8 cellular contexts compared by ENCODE assay signal in the genomic region with DNA sequence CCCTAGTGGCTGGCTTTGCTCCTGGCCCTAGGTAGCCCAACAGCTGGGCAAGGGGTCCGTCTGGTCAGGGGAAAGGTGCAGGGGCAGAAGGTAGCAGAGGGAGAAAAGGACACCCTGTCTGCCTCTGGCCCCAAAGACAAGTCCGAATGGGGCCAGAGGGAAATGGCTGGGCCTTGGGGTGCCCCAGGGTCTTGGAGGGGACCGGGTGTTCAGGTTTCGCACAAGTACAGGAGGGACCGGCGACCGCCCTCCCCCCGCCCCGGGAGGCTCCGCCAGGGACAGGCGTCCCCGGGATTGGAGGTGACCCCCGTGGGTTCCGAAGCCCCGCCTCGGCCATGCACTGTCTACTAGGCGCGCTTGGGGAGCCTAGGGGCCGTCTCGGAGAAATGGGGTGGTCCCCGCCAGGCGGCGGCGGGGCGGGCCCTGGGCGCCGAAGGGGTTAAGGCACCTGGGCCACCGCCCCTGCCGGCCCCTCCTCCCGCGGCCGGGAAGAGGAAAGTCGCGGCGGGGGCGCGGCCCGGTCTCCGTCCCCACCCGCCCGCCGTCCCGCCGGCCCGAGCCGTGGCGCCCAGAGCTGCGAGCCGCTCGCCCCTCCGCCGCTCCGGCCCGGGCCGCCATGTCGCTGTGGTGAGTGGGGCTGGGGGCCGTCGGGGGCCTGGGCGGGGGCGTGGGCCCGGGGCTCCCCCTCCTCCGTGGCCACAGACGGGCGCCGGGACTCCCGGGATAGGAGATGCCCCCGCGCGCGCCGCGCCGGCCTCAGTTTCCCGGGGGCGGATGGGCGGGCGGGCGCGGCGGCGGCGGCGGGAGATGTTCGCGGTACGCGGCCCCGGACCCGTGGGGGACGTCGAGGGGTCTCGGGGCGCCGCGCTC. TPM values are rescaled to one million over a fixed set of nuclear protein-coding genes. Genes with fewer than 3 reads are reported as not detected.
DNase-seq lines count a peak whose midpoint lies in the region; ATAC-seq, FAIRE-seq and TF ChIP-seq lines count a peak whose summit lies in the region.

A gene with protein sequence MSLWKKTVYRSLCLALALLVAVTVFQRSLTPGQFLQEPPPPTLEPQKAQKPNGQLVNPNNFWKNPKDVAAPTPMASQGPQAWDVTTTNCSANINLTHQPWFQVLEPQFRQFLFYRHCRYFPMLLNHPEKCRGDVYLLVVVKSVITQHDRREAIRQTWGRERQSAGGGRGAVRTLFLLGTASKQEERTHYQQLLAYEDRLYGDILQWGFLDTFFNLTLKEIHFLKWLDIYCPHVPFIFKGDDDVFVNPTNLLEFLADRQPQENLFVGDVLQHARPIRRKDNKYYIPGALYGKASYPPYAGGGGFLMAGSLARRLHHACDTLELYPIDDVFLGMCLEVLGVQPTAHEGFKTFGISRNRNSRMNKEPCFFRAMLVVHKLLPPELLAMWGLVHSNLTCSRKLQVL (plus strand): TSS at position 523 of the 870 bp plus-strand sequence. CDS start 94 bp downstream, at position 617.

- ATAC-seq in GM19023 (IDR thresholded peaks at IDR 0.05; ENCODE audit: unreplicated experiment) = peak; percentile 16

- H3K4me3 ChIP-seq in retinal pigment epithelial cell (ENCODE audit: low read length) = peak within 1 kb of the TSS; percentile 39

- no peak for FAIRE-seq in frontal cortex (lab: Jason Lieb, UNC)

- DNase-seq in NOMO-1 treated with dmso at 0.1 percent for 144 hours (lab: John Stamatoyannopoulos, UW; ENCODE audit: unreplicated experiment) (peak; percentile 44), frontal cortex (ENCODE audit: low spot score in 2 of 2) (peak; percentile 39 to 50), retinal pigment epithelial cell (ENCODE audit: low read depth) (no peak), SHP77 (lab: John Stamatoyannopoulos, UW) (no peak), KG1 (lab: John Stamatoyannopoulos, UW) (no peak), NCI-H1930 (lab: John Stamatoyannopoulos, UW) (no peak), NCI-H524 (lab: John Stamatoyannopoulos, UW) (no peak)

- TF ChIP-seq CTCF in retinal pigment epithelial cell (conservative IDR thresholded peaks at IDR 0.05; ENCODE audit: low read depth, low read length) = no peak

RNA-seq across cellular contexts. Expression of the gene that starts here (rescaled TPM):
- total RNA-seq in frontal cortex = 0.82 TPM

Comparison
In these comparisons a context has a peak if more than half of its experiments do, and no peak if none do; other contexts are left out.
1. Peak in DNase-seq in frontal cortex; RNA of the gene not detected or under 1 TPM.